ENCODE assay signal across 23 cellular contexts in genomic region chr14:104515811-104516780, GRCh38.
DNase-seq lines count a peak whose midpoint lies in the region; ATAC-seq and TF ChIP-seq lines count a peak whose summit lies in the region.
"Had no signal": no experiment of that assay in that cellular context is flagged by ENCODE, and none has a peak within 500 bp of the region (broad histone marks: within the 10 kb centered on the region; RNA-seq: fewer than 3 reads in every experiment).

No MANE protein-coding gene starts in this region.

- intact Hi-C loops in left ventricle myocardium superior (cut with micrococcal nuclease) = no loop called here

- H3K4me1 Mint-ChIP-seq in endodermal cell = no peaks in the 10 kb centered on the region
- H3K4me1 Mint-ChIP-seq in osteocyte (ENCODE audit: unreplicated experiment) = no peaks in the 10 kb centered on the region
- no peaks in the 10 kb centered on the region for H3K4me1 Mint-ChIP-seq in stimulated activated naive B cell treated with anti-CD40 and anti-IgM and Interleukin-4, amounts not matched to agents 10 μg/mL and 1 μg/mL and 100 μg/mL, for 72 hours
- H3K4me1 Mint-ChIP-seq: CD8-positive, alpha-beta memory T cell had no signal

- H3K27me3 Mint-ChIP-seq in endodermal cell (ENCODE audit: insufficient read depth) (no peaks in the 10 kb centered on the region), osteocyte (ENCODE audit: unreplicated experiment) (no peaks in the 10 kb centered on the region)
- peaks cover 15 to 20% of the 10 kb centered on the region in 2 donors for H3K27me3 Mint-ChIP-seq in stimulated activated naive B cell treated with anti-CD40 and anti-IgM and Interleukin-4, amounts not matched to agents 10 μg/mL and 1 μg/mL and 100 μg/mL, for 72 hours

- 92 to 93% methylated on average over 19 to 23 of the region's 23 CpGs for WGBS in endodermal cell (ENCODE audit: insufficient coverage in 1 of 2, insufficient read length in 1 of 2), 2 experiments

- H3K27me3 ChIP-seq in right atrium auricular region (no peaks in the 10 kb centered on the region), endodermal cell (ENCODE audit: control insufficient read depth, insufficient read depth, low read length, poor library complexity, severe bottlenecking) (no peaks in the 10 kb centered on the region)
- H3K27me3 ChIP-seq: MG63 had no signal

- H3K9me3 ChIP-seq in right atrium auricular region (peaks cover 0 to 17% of the 10 kb centered on the region in 2 donors), endodermal cell (ENCODE audit: control insufficient read depth, low read length) (no peaks in the 10 kb centered on the region)
- H3K9me3 ChIP-seq: MG63 had no signal

- H3K9me3 Mint-ChIP-seq in endodermal cell = peaks cover 20% of the 10 kb centered on the region
- peaks cover 9% of the 10 kb centered on the region for H3K9me3 Mint-ChIP-seq in osteocyte (ENCODE audit: unreplicated experiment)
- peaks cover 5 to 9% of the 10 kb centered on the region in 2 donors for H3K9me3 Mint-ChIP-seq in stimulated activated naive B cell treated with anti-CD40 and anti-IgM and Interleukin-4, amounts not matched to agents 10 μg/mL and 1 μg/mL and 100 μg/mL, for 72 hours

- no peaks in the 10 kb centered on the region for H3K4me1 ChIP-seq in right atrium auricular region
- H3K4me1 ChIP-seq in endodermal cell (ENCODE audit: control insufficient read depth, insufficient read depth, low read length) = no peaks in the 10 kb centered on the region

- no peak for ATAC-seq in left ventricle myocardium superior
- ATAC-seq in HG03095 (IDR thresholded peaks at IDR 0.05; ENCODE audit: unreplicated experiment) = no peak
- ATAC-seq in stimulated activated naive B cell treated with anti-CD40 and anti-IgM and Interleukin-4, amounts not matched to agents 10 μg/mL and 1 μg/mL and 100 μg/mL, for 72 hours (replicated peaks) = no peak
- ATAC-seq: HCT116 had no signal

- TF ChIP-seq CTCF in right atrium auricular region (IDR thresholded peaks at IDR 0.05) = no peak
- TF ChIP-seq CTCF in endodermal cell (conservative IDR thresholded peaks at IDR 0.05) = no peak
- TF ChIP-seq CTCF in osteocyte (IDR thresholded peaks at IDR 0.05) = no peak

- no peaks in the 10 kb centered on the region for H3K36me3 Mint-ChIP-seq in endodermal cell (ENCODE audit: low read depth)
- H3K36me3 Mint-ChIP-seq in osteocyte (ENCODE audit: unreplicated experiment) = no peaks in the 10 kb centered on the region
- H3K36me3 Mint-ChIP-seq in stimulated activated naive B cell treated with anti-CD40 and anti-IgM and Interleukin-4, amounts not matched to agents 10 μg/mL and 1 μg/mL and 100 μg/mL, for 72 hours = no peaks in the 10 kb centered on the region
- H3K36me3 Mint-ChIP-seq: CD8-positive, alpha-beta memory T cell had no signal

- H3K36me3 ChIP-seq in right atrium auricular region (no peaks in the 10 kb centered on the region), endodermal cell (ENCODE audit: control insufficient read depth, insufficient read depth, low read length) (no peaks in the 10 kb centered on the region)
- H3K36me3 ChIP-seq: MG63 had no signal

- peak; percentile 34 for DNase-seq in right atrium auricular region (ENCODE audit: low spot score)
- no peak for DNase-seq in left ventricle myocardium superior
- peak; percentile 20 for DNase-seq in endodermal cell
- DNase-seq in osteocyte (ENCODE audit: extremely low spot score, unreplicated experiment) = peak; percentile 78
- no peak for DNase-seq in NCI-H1436 treated with DMSO at 0.1 percent for 48 hours (lab: John Stamatoyannopoulos, UW)
- DNase-seq in stimulated activated naive B cell treated with anti-CD40 and anti-IgM and Interleukin-4, amounts not matched to agents 10 μg/mL and 1 μg/mL and 100 μg/mL, for 72 hours = no peak
- DNase-seq: Calu3; CD8-positive, alpha-beta memory T cell; DMS153; GOT3; MG63; NCI-H1417 treated with DMSO at 0.1 percent for 48 hours; NCI-H1930; NCI-H2227 treated with DMSO at 0.1 percent for 48 hours; NCI-H510A treated with DMSO at 0.1 percent for 48 hours; NCI-H748 treated with DMSO at 0.1 percent for 48 hours; RPMI8226; SHP77 treated with DMSO at 0.1 percent for 48 hours had no signal

- H3K27ac ChIP-seq in right atrium auricular region = no peak overlapping the region
- H3K27ac ChIP-seq in endodermal cell (ENCODE audit: low read depth, low read length) = no peak overlapping the region
- H3K27ac ChIP-seq: C4-2B, PC-9, SK-N-MC had no signal

- H3K27ac Mint-ChIP-seq in endodermal cell (no peak overlapping the region), osteocyte (ENCODE audit: unreplicated experiment) (no peak overlapping the region)
- H3K27ac Mint-ChIP-seq in stimulated activated naive B cell treated with anti-CD40 and anti-IgM and Interleukin-4, amounts not matched to agents 10 μg/mL and 1 μg/mL and 100 μg/mL, for 72 hours = no peak overlapping the region
- H3K27ac Mint-ChIP-seq: CD8-positive, alpha-beta memory T cell had no signal

- no peak overlapping the region for H3K9ac ChIP-seq in endodermal cell (ENCODE audit: extremely low read depth, low read length, poor library complexity, severe bottlenecking)

- no peak overlapping the region for H3K4me3 Mint-ChIP-seq in endodermal cell
- no peak overlapping the region for H3K4me3 Mint-ChIP-seq in osteocyte (ENCODE audit: unreplicated experiment)
- H3K4me3 Mint-ChIP-seq in stimulated activated naive B cell treated with anti-CD40 and anti-IgM and Interleukin-4, amounts not matched to agents 10 μg/mL and 1 μg/mL and 100 μg/mL, for 72 hours = no peak overlapping the region
- H3K4me3 Mint-ChIP-seq: CD8-positive, alpha-beta memory T cell had no signal

- H3K4me3 ChIP-seq in right atrium auricular region (no peak overlapping the region), endodermal cell (ENCODE audit: low read length) (no peak overlapping the region)
- H3K4me3 ChIP-seq: MG63, PC-9, SK-N-MC had no signal

Comparison
In these comparisons a context has a peak if more than half of its experiments do, and no peak if none do; other contexts are left out.
1. DNase-seq: peak in right atrium auricular region (single experiment), endodermal cell (single experiment) and osteocyte (single experiment); none in left ventricle myocardium superior (single experiment), NCI-H1436 treated with DMSO at 0.1 percent for 48 hours (single experiment) and stimulated activated naive B cell treated with anti-CD40 and anti-IgM and Interleukin-4, amounts not matched to agents 10 μg/mL and 1 μg/mL and 100 μg/mL, for 72 hours (single experiment).